8 cellular contexts compared by ENCODE assay signal in the genomic region with DNA sequence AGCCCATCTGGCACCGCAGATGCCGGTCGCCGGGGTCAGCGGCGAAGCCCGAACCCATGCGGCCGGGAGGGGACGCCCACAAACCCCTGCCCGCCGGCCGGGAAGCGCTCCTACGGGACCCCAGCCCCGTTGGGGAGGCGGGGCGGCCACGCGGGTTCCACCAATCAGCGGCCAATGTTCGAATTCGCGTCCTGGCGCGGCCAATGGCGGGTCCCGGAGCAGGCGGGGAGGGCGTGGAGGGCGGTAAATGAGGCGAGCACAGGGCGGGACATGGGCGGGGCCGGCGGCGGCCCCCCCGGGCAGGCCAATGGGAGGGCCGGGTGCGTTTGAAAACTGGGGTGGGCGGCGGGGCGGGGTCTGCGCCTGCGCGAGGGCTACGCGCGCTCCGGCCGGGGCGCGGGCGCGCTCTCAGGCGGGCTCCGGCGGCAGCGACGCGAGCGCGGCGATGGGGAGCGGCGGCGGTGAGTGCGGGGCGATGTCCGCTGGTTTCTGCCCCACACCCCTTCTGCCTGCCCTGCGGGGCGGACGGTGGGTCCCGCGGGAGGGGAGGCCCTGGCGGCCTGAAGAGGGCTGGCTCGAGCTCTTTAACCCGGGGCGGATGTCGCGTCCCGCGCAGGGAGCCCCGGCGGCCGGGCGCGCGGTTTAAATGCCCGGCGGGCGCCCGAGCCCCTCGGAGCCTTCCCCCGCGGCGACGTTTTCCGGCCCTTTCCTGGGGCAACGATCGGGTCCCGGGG. TPM values are rescaled to one million over a fixed set of nuclear protein-coding genes. Genes with fewer than 3 reads are reported as not detected.
DNase-seq lines count a peak whose midpoint lies in the region; ATAC-seq, FAIRE-seq and TF ChIP-seq lines count a peak whose summit lies in the region.

A gene with protein sequence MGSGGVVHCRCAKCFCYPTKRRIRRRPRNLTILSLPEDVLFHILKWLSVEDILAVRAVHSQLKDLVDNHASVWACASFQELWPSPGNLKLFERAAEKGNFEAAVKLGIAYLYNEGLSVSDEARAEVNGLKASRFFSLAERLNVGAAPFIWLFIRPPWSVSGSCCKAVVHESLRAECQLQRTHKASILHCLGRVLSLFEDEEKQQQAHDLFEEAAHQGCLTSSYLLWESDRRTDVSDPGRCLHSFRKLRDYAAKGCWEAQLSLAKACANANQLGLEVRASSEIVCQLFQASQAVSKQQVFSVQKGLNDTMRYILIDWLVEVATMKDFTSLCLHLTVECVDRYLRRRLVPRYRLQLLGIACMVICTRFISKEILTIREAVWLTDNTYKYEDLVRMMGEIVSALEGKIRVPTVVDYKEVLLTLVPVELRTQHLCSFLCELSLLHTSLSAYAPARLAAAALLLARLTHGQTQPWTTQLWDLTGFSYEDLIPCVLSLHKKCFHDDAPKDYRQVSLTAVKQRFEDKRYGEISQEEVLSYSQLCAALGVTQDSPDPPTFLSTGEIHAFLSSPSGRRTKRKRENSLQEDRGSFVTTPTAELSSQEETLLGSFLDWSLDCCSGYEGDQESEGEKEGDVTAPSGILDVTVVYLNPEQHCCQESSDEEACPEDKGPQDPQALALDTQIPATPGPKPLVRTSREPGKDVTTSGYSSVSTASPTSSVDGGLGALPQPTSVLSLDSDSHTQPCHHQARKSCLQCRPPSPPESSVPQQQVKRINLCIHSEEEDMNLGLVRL (plus strand): TSS at position 411 of the 734 bp plus-strand sequence. CDS start 35 bp downstream, at position 446.

- peak in 1 of 2 donors; percentile 16 for TF ChIP-seq CTCF in right atrium auricular region (IDR thresholded peaks at IDR 0.05)
- no peak for TF ChIP-seq CTCF in psoas muscle (IDR thresholded peaks at IDR 0.05)

- intact Hi-C loops in psoas muscle (cut with DNase I): loop anchor here (5.0 kb wide), 2 partner anchors 73 to 87 kb away; a partner anchor contains a TSS

- H3K27me3 ChIP-seq in right atrium auricular region (no peaks in the 10 kb centered on the region), psoas muscle (ENCODE audit: insufficient read depth in 3 of 3, low read length in 2 of 3) (no peaks in the 10 kb centered on the region)

- H3K36me3 ChIP-seq in right atrium auricular region (peaks cover 6% of the 10 kb centered on the region), psoas muscle (ENCODE audit: insufficient read depth in 1 of 2, low read depth in 1 of 2) (peaks cover 0 to 9% of the 10 kb centered on the region in 2 donors)

- H3K27ac ChIP-seq in angular gyrus (ENCODE audit: low read depth, low read length) (peak within 1 kb of the TSS; percentile 46), right atrium auricular region (peak within 1 kb of the TSS; percentile 73 to 77), psoas muscle (peak within 1 kb of the TSS; percentile 80)

- H3K4me1 ChIP-seq in right atrium auricular region (peaks cover 0 to 11% of the 10 kb centered on the region in 2 donors), psoas muscle (peaks cover 8% of the 10 kb centered on the region)

- peak within 1 kb of the TSS; percentile 75 to 83 for H3K4me3 ChIP-seq in right atrium auricular region
- peak within 1 kb of the TSS; percentile 85 for H3K4me3 ChIP-seq in psoas muscle

- 0 to 1% (median 0%) methylated on average over 27 to 102 of the region's 102 CpGs for WGBS in psoas muscle, 3 donors

- DNase-seq in NCI-H1694 (lab: John Stamatoyannopoulos, UW) (peak; percentile 82), T-helper 2 cell (peak; percentile 84 to 98 (median 97)), right atrium auricular region (ENCODE audit: low spot score) (peak; percentile 97), psoas muscle (peak; percentile 98 to 99), urothelium cell line (ENCODE audit: low spot score) (peak; percentile 100)

- H3K9me3 ChIP-seq in right atrium auricular region (no peaks in the 10 kb centered on the region), psoas muscle (no peaks in the 10 kb centered on the region)

- ATAC-seq in GM18498 (IDR thresholded peaks at IDR 0.05; ENCODE audit: unreplicated experiment) (peak; percentile 85), HG02884 (IDR thresholded peaks at IDR 0.05; ENCODE audit: unreplicated experiment) (peak; percentile 73), psoas muscle (peak; percentile 98 to 100 (median 99))

- FAIRE-seq in urothelium cell line (lab: Jason Lieb, UNC): peak; percentile 66

RNA-seq across cellular contexts. Expression of the gene that starts here (rescaled TPM):
- total RNA-seq in right atrium auricular region (1 to 10 TPM; 1.4 to 1.7 TPM), psoas muscle (1 to 10 TPM; 1.2 to 1.8 (median 1.7) TPM)
- 1 to 10 TPM; 1.1 to 2.3 (median 1.7) TPM for polyA plus RNA-seq in psoas muscle

Comparison
In these comparisons a context has a peak if more than half of its experiments do, and no peak if none do; other contexts are left out.
1. Peak in every context shown above with its lines: DNase-seq, ATAC-seq, H3K4me3 ChIP-seq and H3K27ac ChIP-seq.